In genomic region chr7:74082770-74083116, GRCh38 we compare ENCODE assay signal across 10 cellular contexts. TPM values are rescaled to one million over a fixed set of nuclear protein-coding genes. Genes with fewer than 3 reads are reported as not detected.
DNase-seq lines count a peak whose midpoint lies in the region; ATAC-seq and TF ChIP-seq lines count a peak whose summit lies in the region.
"Had no signal": no experiment of that assay in that cellular context is flagged by ENCODE, and none has a peak within 500 bp of the region (broad histone marks: within the 10 kb centered on the region; RNA-seq: fewer than 3 reads in every experiment).

No MANE protein-coding gene starts in this region.

- H3K27me3 Mint-ChIP-seq in activated CD4-positive, alpha-beta T cell treated with anti-CD3 and anti-CD28 coated beads for 36 hours, result no peaks in the 10 kb centered on the region
- H3K27me3 Mint-ChIP-seq in endodermal cell (ENCODE audit: insufficient read depth), result no peaks in the 10 kb centered on the region

- peak overlapping the region; percentile 91 for H2AFZ ChIP-seq in MM.1S (ENCODE audit: low read length)

- H3K27me3 ChIP-seq in MM.1S (replicated peaks; ENCODE audit: insufficient read depth, low read length) (no peaks in the 10 kb centered on the region), endodermal cell (ENCODE audit: control insufficient read depth, insufficient read depth, low read length, poor library complexity, severe bottlenecking) (no peaks in the 10 kb centered on the region), H7 (ENCODE audit: control insufficient read depth, insufficient read depth, low read length) (no peaks in the 10 kb centered on the region)
- H3K27me3 ChIP-seq: pancreas had no signal

- no peaks in the 10 kb centered on the region for H3K36me3 ChIP-seq in MM.1S (replicated peaks; ENCODE audit: insufficient read depth, low read length)
- H3K36me3 ChIP-seq in endodermal cell (ENCODE audit: control insufficient read depth, insufficient read depth, low read length), result peaks cover 8% of the 10 kb centered on the region
- peaks cover 6% of the 10 kb centered on the region for H3K36me3 ChIP-seq in H7 (replicated peaks; ENCODE audit: control insufficient read depth, insufficient read depth, low read length)

- H3K36me3 Mint-ChIP-seq in activated CD4-positive, alpha-beta T cell treated with anti-CD3 and anti-CD28 coated beads for 36 hours (ENCODE audit: low read depth), result peaks cover 4% of the 10 kb centered on the region
- H3K36me3 Mint-ChIP-seq in endodermal cell (ENCODE audit: low read depth), result peaks cover 15% of the 10 kb centered on the region

- peaks cover 5% of the 10 kb centered on the region for H3K4me1 Mint-ChIP-seq in activated CD4-positive, alpha-beta T cell treated with anti-CD3 and anti-CD28 coated beads for 36 hours
- peaks cover 6% of the 10 kb centered on the region for H3K4me1 Mint-ChIP-seq in endodermal cell

- CTCF ChIA-PET in activated CD4-positive, alpha-beta T cell treated with anti-CD3 and anti-CD28 coated beads for 36 hours (lab: Charles Lee), result interaction anchor here (0.5 kb wide), 1 partner anchor 22 kb away, joined by 3 read pairs; no protein-coding TSS in a partner anchor

- H4K20me1 ChIP-seq in MM.1S (ENCODE audit: insufficient read depth, low read length), result no peaks in the 10 kb centered on the region

- no peak overlapping the region for H3K4me2 ChIP-seq in MM.1S (ENCODE audit: low read depth, low read length)

- H3K9me3 Mint-ChIP-seq in activated CD4-positive, alpha-beta T cell treated with anti-CD3 and anti-CD28 coated beads for 36 hours (ENCODE audit: low read depth), result no peaks in the 10 kb centered on the region
- no peaks in the 10 kb centered on the region for H3K9me3 Mint-ChIP-seq in endodermal cell

- H3K4me3 ChIP-seq in MM.1S (ENCODE audit: low read length), result no peak overlapping the region
- H3K4me3 ChIP-seq in endodermal cell (ENCODE audit: low read length), result peak overlapping the region; percentile 75
- H3K4me3 ChIP-seq in skeletal muscle cell (ENCODE audit: low read depth, low read length), result peak overlapping the region; percentile 34
- no peak overlapping the region for H3K4me3 ChIP-seq in H7 (ENCODE audit: insufficient read depth, low read depth, low read length)

- no peak overlapping the region for H3K27ac ChIP-seq in MM.1S (ENCODE audit: low read length)
- peak overlapping the region; percentile 94 for H3K27ac ChIP-seq in endodermal cell (ENCODE audit: low read depth, low read length)
- H3K27ac ChIP-seq: pancreas had no signal

- H3K9ac ChIP-seq in MM.1S (ENCODE audit: low read length) (no peak overlapping the region), endodermal cell (ENCODE audit: extremely low read depth, low read length, poor library complexity, severe bottlenecking) (peak overlapping the region; percentile 34)

- ATAC-seq in activated CD4-positive, alpha-beta T cell treated with anti-CD3 and anti-CD28 coated beads for 36 hours, result no peak
- no peak for ATAC-seq in HG02852 (IDR thresholded peaks at IDR 0.05; ENCODE audit: unreplicated experiment)
- ATAC-seq in HG02678 (IDR thresholded peaks at IDR 0.05; ENCODE audit: unreplicated experiment), result no peak

- POLR2A ChIA-PET in activated CD4-positive, alpha-beta T cell treated with anti-CD3 and anti-CD28 coated beads for 36 hours (lab: Charles Lee), result interaction anchor here (0.5 to 1.4 kb wide), 5 partner anchors 10 to 364 kb away, joined by 3 to 5 read pairs (median 3); partner anchors contain the start of gene STX1A

- intact Hi-C loops in activated CD4-positive, alpha-beta T cell treated with anti-CD3 and anti-CD28 coated beads for 36 hours (cut with DNase I, micrococcal nuclease), result loop anchor here (1.0 to 5.0 kb wide), 4 partner anchors 12 to 504 kb away; partner anchors contain the start of genes ABHD11 (in 1 of the 2), EIF4H (in 1 of the 2) and TBL2 (in 1 of the 2)

- H3K4me3 Mint-ChIP-seq in activated CD4-positive, alpha-beta T cell treated with anti-CD3 and anti-CD28 coated beads for 36 hours, result peak overlapping the region; percentile 53
- H3K4me3 Mint-ChIP-seq in endodermal cell, result peak overlapping the region; percentile 78

- WGBS in endodermal cell (ENCODE audit: insufficient coverage in 1 of 2, insufficient read length in 1 of 2), 2 experiments, result 94 to 96% methylated on average over 7 to 9 of the region's 9 CpGs

- no peak for DNase-seq in activated CD4-positive, alpha-beta T cell treated with anti-CD3 and anti-CD28 coated beads for 36 hours
- DNase-seq in activated CD4-positive, alpha-beta T cell treated with anti-CD3 and anti-CD28 coated beads for 4 hours, result no peak
- no peak for DNase-seq in MM.1S
- no peak for DNase-seq in endodermal cell
- no peak for DNase-seq in skeletal muscle cell (ENCODE audit: low read depth)
- no peak for DNase-seq in H7

- H3K9me3 ChIP-seq in MM.1S (replicated peaks; ENCODE audit: insufficient read depth, low read length), result no peaks in the 10 kb centered on the region
- H3K9me3 ChIP-seq in endodermal cell (ENCODE audit: control insufficient read depth, low read length), result no peaks in the 10 kb centered on the region
- H3K9me3 ChIP-seq: pancreas had no signal

- no peaks in the 10 kb centered on the region for H3F3A ChIP-seq in MM.1S (ENCODE audit: insufficient read depth, low read length)

- no peaks in the 10 kb centered on the region for H3K9me2 ChIP-seq in MM.1S (replicated peaks; ENCODE audit: insufficient read depth, low read length)

- no peak overlapping the region for H3K27ac Mint-ChIP-seq in activated CD4-positive, alpha-beta T cell treated with anti-CD3 and anti-CD28 coated beads for 36 hours
- H3K27ac Mint-ChIP-seq in endodermal cell, result no peak overlapping the region

- no peaks in the 10 kb centered on the region for H3K4me1 ChIP-seq in MM.1S (ENCODE audit: low read length)
- peaks cover 10% of the 10 kb centered on the region for H3K4me1 ChIP-seq in endodermal cell (ENCODE audit: control insufficient read depth, insufficient read depth, low read length)

- TF ChIP-seq CTCF in MM.1S (IDR thresholded peaks at IDR 0.05; ENCODE audit: low read length) (no peak), endodermal cell (conservative IDR thresholded peaks at IDR 0.05) (no peak)

- no peaks in the 10 kb centered on the region for H3K79me2 ChIP-seq in MM.1S (ENCODE audit: low read length)

RNA-seq across cellular contexts. Expression of gene LIMK1, which starts 0.9 kb away (rescaled TPM):
- total RNA-seq in activated CD4-positive, alpha-beta T cell treated with anti-CD3 and anti-CD28 coated beads for 36 hours, result 10 to 100 TPM; 12.5 to 14.8 TPM
- 10 to 100 TPM; 83.9 TPM for total RNA-seq in endodermal cell
- 53.1 TPM for polyA plus RNA-seq in endodermal cell (2013, experiment 1 of 2)
- 54.2 TPM for polyA plus RNA-seq in endodermal cell (2013, experiment 2 of 2)
- total RNA-seq in H7 (2014; rRNA removed; shearing (Covaris generic)), result 99.4 and 108 TPM in 2 replicates

RNA-seq across cellular contexts. Expression of gene ELN, which starts 54.8 kb away (rescaled TPM):
- not detected for total RNA-seq in activated CD4-positive, alpha-beta T cell treated with anti-CD3 and anti-CD28 coated beads for 36 hours
- 1 to 10 TPM in 1 of 2 donors, under 1 TPM in 1; 0.70 to 1.6 TPM for total RNA-seq in endodermal cell
- polyA plus RNA-seq in endodermal cell (2013, experiment 1 of 2), result 78.5 TPM
- 61.1 TPM for polyA plus RNA-seq in endodermal cell (2013, experiment 2 of 2)
- 2.7 and 5.3 TPM in 2 replicates for total RNA-seq in H7 (2014; rRNA removed; shearing (Covaris generic))
- total RNA-seq: NCI-H460 had no signal

Comparison
In these comparisons a context has a peak if more than half of its experiments do, and no peak if none do; other contexts are left out.
1. H3K4me3 ChIP-seq: peak in endodermal cell (single experiment) and skeletal muscle cell (single experiment); none in MM.1S (single experiment) and H7 (single experiment).